Comparison of ENCODE assay signal across 8 cellular contexts in the genomic region with DNA sequence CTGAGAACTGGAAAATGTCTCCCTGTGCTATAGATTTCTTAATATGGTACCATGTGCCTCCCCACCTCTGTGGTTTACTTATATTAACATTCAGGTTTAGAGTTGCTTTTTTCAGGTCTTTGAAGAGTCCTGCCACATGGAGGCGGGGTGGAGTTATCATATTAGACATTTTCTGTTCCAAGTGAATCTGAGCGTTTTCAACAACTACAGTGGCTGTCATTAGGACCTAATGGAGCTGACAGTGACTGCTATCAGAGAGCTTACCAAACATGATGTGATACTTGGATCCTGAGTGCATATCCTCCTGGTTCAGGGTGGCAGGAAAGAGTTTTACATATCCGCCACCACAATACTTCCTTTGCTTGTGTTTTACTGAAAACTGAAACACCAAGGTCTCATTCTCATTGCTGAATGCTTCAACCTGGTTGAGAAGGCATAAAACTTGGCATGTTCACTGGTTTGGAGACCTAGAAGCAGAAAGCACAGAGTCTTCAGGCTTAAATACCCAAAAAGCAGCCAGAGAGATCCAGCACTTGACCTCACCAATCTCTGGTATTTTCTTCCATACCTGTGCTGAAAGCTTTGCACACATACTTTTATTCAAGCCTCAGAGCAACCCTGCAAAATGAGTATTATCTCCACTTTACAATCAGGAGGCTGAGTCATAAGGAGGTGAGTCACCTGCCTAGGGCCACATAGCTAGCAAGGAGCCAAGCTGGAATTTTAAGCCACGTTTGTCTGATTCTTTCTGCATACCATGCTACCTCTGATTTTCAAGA.
DNase-seq lines count a peak whose midpoint lies in the region; ATAC-seq and TF ChIP-seq lines count a peak whose summit lies in the region.

No MANE protein-coding gene starts in this region.

- H3K4me1 Mint-ChIP-seq in activated naive CD4-positive, alpha-beta T cell treated with anti-CD3 and anti-CD28 coated beads, Interleukin-2, amount 50 U/mL, for 24 hours: peaks cover 31% of the 10 kb centered on the region

- peak overlapping the region; percentile 92 for H3K27ac Mint-ChIP-seq in activated naive CD4-positive, alpha-beta T cell treated with anti-CD3 and anti-CD28 coated beads, Interleukin-2, amount 50 U/mL, for 24 hours

- peak; percentile 2 for TF ChIP-seq POLR2A in GM18526 (IDR thresholded peaks at IDR 0.05; ENCODE audit: extremely low read depth, insufficient read length)

- DNase-seq in AML-193 (lab: John Stamatoyannopoulos, UW): peak; percentile 83 to 89
- peak; percentile 46 to 47 for DNase-seq in NOMO-1 (lab: John Stamatoyannopoulos, UW; ENCODE audit: unreplicated experiment in 2 of 2)
- DNase-seq in iPS-NIHi7 (ENCODE audit: extremely low spot score): peak; percentile 38
- DNase-seq in stimulated activated CD8-positive, alpha-beta memory T cell treated with anti-CD3 and anti-CD28 coated beads, Interleukin-4, amount 100 ng/mL, for 48 hours: peak; percentile 50
- no peak for DNase-seq in hypothalamus (lab: John Stamatoyannopoulos, UW)

- H3K4me3 Mint-ChIP-seq in activated naive CD4-positive, alpha-beta T cell treated with anti-CD3 and anti-CD28 coated beads, Interleukin-2, amount 50 U/mL, for 24 hours: peak overlapping the region; percentile 59

- no peaks in the 10 kb centered on the region for H3K36me3 Mint-ChIP-seq in activated naive CD4-positive, alpha-beta T cell treated with anti-CD3 and anti-CD28 coated beads, Interleukin-2, amount 50 U/mL, for 24 hours

- H3K9me3 Mint-ChIP-seq in activated naive CD4-positive, alpha-beta T cell treated with anti-CD3 and anti-CD28 coated beads, Interleukin-2, amount 50 U/mL, for 24 hours: no peaks in the 10 kb centered on the region

- peak; percentile 65 for ATAC-seq in HG02943 (IDR thresholded peaks at IDR 0.05; ENCODE audit: low read depth, unreplicated experiment)

- no peaks in the 10 kb centered on the region for H3K27me3 Mint-ChIP-seq in activated naive CD4-positive, alpha-beta T cell treated with anti-CD3 and anti-CD28 coated beads, Interleukin-2, amount 50 U/mL, for 24 hours

Comparison
In these comparisons a context has a peak if more than half of its experiments do, and no peak if none do; other contexts are left out.
1. DNase-seq: peak in AML-193 (2 of 2), NOMO-1 (2 of 2), iPS-NIHi7 (single experiment) and stimulated activated CD8-positive, alpha-beta memory T cell treated with anti-CD3 and anti-CD28 coated beads, Interleukin-4, amount 100 ng/mL, for 48 hours (single experiment); none in hypothalamus (0 of 51).